ENCODE assay signal across 21 cellular contexts in the genomic region with DNA sequence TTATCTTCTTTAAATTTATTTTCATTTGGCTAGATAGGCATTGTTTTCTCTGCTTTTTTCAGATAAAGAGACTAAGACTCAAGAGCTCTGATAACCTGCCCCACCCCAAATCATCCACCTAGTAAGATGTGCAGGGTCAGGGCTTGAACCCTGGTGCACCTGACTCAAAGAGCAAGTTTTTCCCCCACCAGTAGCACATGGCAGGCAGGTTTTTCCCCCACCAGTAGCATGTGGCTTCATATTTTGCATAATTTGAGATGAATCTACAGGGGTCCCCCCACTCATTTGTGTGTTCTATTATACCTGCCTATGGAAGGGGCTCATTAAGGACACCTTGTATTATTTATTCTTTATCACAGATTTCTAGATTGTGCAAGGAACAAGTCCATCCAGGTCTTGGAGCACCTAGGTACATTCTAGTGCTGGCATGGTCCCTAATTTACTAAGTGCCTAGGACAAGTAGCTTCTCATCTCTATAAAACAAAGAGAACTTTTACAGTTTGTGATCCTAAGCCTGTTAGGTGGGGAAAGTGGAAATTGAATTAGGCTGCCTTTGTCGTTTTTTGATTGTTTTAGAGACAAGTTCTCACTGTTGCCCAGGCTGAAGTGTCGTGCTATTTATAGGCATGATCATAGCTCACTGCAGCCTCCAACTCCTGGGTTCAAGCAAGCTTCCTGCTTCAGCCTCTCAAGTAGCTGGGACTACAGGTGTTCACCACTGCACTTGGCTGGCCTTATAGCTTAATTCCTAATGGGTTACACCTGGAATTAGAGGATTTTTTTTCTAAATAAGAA. TPM values are rescaled to one million over a fixed set of nuclear protein-coding genes. Genes with fewer than 3 reads are reported as not detected.
DNase-seq lines count a peak whose midpoint lies in the region; ATAC-seq, FAIRE-seq and TF ChIP-seq lines count a peak whose summit lies in the region.
"Had no signal": no experiment of that assay in that cellular context is flagged by ENCODE, and none has a peak within 500 bp of the region (broad histone marks: within the 10 kb centered on the region; RNA-seq: fewer than 3 reads in every experiment).

No MANE protein-coding gene starts in this region.

- TF ChIP-seq CTCF in HEK293 (tag by site-specific recombination; IDR thresholded peaks at IDR 0.05), result no peak

- POLR2A ChIA-PET in HEK293 (lab: Yijun Ruan, JAX), result no interaction called here

- H3K4me1 Mint-ChIP-seq in naive B cell, result peaks cover 77 to 98% (median 96%) of the 10 kb centered on the region in 3 donors
- peaks cover 0 to 12% of the 10 kb centered on the region in 2 donors for H3K4me1 Mint-ChIP-seq in immature natural killer cell

- H3K9me3 ChIP-seq in HEK293 (ENCODE audit: control insufficient read depth, insufficient read depth, low read depth, low read length), result no peaks in the 10 kb centered on the region
- H3K9me3 ChIP-seq: ascending aorta, transverse colon had no signal

- CTCF ChIA-PET in HEK293 (lab: Yijun Ruan, JAX), result interaction anchor here (0.6 to 1.7 kb wide), 5 partner anchors 62 to 1448 kb away, joined by 3 to 4 read pairs (median 3); no protein-coding TSS in a partner anchor

- FAIRE-seq in GM12891 (lab: Jason Lieb, UNC), result no peak

- peak overlapping the region; percentile 79 to 97 (median 91) for H3K27ac Mint-ChIP-seq in naive B cell
- no peak overlapping the region for H3K27ac Mint-ChIP-seq in immature natural killer cell
- H3K27ac Mint-ChIP-seq: naive thymus-derived CD4-positive, alpha-beta T cell; T-helper 1 cell treated with Interleukin-12 subunit alpha and Interleukin-12 subunit beta and Interleukin-4 antibody, amounts not matched to agents 30 μg/mL and 1 μg/mL, for 36 hours had no signal

- H3K36me3 ChIP-seq in HEK293 (ENCODE audit: control insufficient read depth in 2 of 2, insufficient read depth in 1 of 2, low read length in 2 of 2), result no peaks in the 10 kb centered on the region
- H3K36me3 ChIP-seq: ascending aorta, heart right ventricle, sigmoid colon, transverse colon had no signal

- no peak for TF ChIP-seq POLR2A in GM12891 (IDR thresholded peaks at IDR 0.05; ENCODE audit: low read depth, low read length)

- ATAC-seq in naive B cell (ENCODE audit: low read depth in 2 of 2) (peak; percentile 44 to 55), GM19324 (IDR thresholded peaks at IDR 0.05; ENCODE audit: low FRiP score, unreplicated experiment) (no peak)
- ATAC-seq: heart right ventricle; naive thymus-derived CD4-positive, alpha-beta T cell had no signal

- H3K4me3 Mint-ChIP-seq in naive B cell (peak overlapping the region; percentile 48 to 94 (median 90)), immature natural killer cell (no peak overlapping the region)
- H3K4me3 Mint-ChIP-seq: naive thymus-derived CD4-positive, alpha-beta T cell; T-helper 1 cell treated with Interleukin-12 subunit alpha and Interleukin-12 subunit beta and Interleukin-4 antibody, amounts not matched to agents 30 μg/mL and 1 μg/mL, for 36 hours had no signal

- H3K36me3 Mint-ChIP-seq in naive B cell (no peaks in the 10 kb centered on the region), immature natural killer cell (no peaks in the 10 kb centered on the region)
- H3K36me3 Mint-ChIP-seq: naive thymus-derived CD4-positive, alpha-beta T cell had no signal

- no peak overlapping the region for H3K4me3 ChIP-seq in HEK293 (ENCODE audit: low read depth, low read length)
- H3K4me3 ChIP-seq: ascending aorta, heart right ventricle, sigmoid colon, transverse colon had no signal

- no peak for DNase-seq in GM12891 (ENCODE audit: insufficient read length, low spot score)
- DNase-seq in NCI-H774 (lab: John Stamatoyannopoulos, UW), result peak; percentile 23
- no peak for DNase-seq in naive B cell
- DNase-seq in DMS 273 treated with DMSO at 0.1 percent for 48 hours (lab: John Stamatoyannopoulos, UW), result no peak
- no peak for DNase-seq in immature natural killer cell
- DNase-seq in HPDE6-E6E7 (ENCODE audit: extremely low spot score), result no peak
- DNase-seq: AML-193; heart right ventricle; IMR-90; naive thymus-derived CD4-positive, alpha-beta T cell; NCI-H1092; NK-92 treated with Interleukin-12 subunit alpha and Interleukin-12 subunit beta, amount 100 ng/mL, for 24 hours; Right ventricle myocardium superior; sigmoid colon; stimulated activated CD4-positive, alpha-beta T cell treated with anti-CD3 and anti-CD28 coated beads, Interleukin-4, amount 100 ng/mL, for 24 hours; transverse colon had no signal

- H3K9me3 Mint-ChIP-seq in naive B cell (no peaks in the 10 kb centered on the region), immature natural killer cell (peaks cover 0 to 2% (median 0%) of the 10 kb centered on the region in 6 donors)
- H3K9me3 Mint-ChIP-seq: T-helper 1 cell treated with Interleukin-12 subunit alpha and Interleukin-12 subunit beta and Interleukin-4 antibody, amounts not matched to agents 30 μg/mL and 1 μg/mL, for 36 hours had no signal

- no peaks in the 10 kb centered on the region for H3K27me3 Mint-ChIP-seq in naive B cell
- peaks cover 0 to 4% (median 0%) of the 10 kb centered on the region in 3 donors for H3K27me3 Mint-ChIP-seq in immature natural killer cell (ENCODE audit: low read depth in 3 of 3)

- no peak overlapping the region for H3K27ac ChIP-seq in HEK293 (ENCODE audit: extremely low read depth, low read depth, low read length)
- H3K27ac ChIP-seq: ascending aorta, heart right ventricle, parathyroid adenoma, sigmoid colon had no signal

- H3K4me1 ChIP-seq in HEK293 (ENCODE audit: control insufficient read depth, insufficient read depth, low read length), result no peaks in the 10 kb centered on the region
- H3K4me1 ChIP-seq: ascending aorta, parathyroid adenoma, sigmoid colon had no signal

TF ChIP-seq in GM12891, 5 proteins besides CTCF, POLR2A, EP300 and RAD21:
- no peak for TF ChIP-seq TAF1 (IDR thresholded peaks at IDR 0.05; ENCODE audit: low read depth, low read length)
- TF ChIP-seq POU2F2 (IDR thresholded peaks at IDR 0.05; ENCODE audit: low read depth, low read length), result peak; percentile 68

TF ChIP-seq in HEK293, 187 proteins besides CTCF, POLR2A, EP300 and RAD21:
- TF ChIP-seq ZNF335 (tag by site-specific recombination; conservative IDR thresholded peaks at IDR 0.05), result no peak
- no peak for TF ChIP-seq ZNF23 (tag by site-specific recombination; IDR thresholded peaks at IDR 0.05; ENCODE audit: borderline replicate concordance)
- no peak for TF ChIP-seq MZF1 (tag by site-specific recombination; IDR thresholded peaks at IDR 0.05; ENCODE audit: borderline replicate concordance)
- peak; percentile 97 for TF ChIP-seq ZNF660 (tag by site-specific recombination; IDR thresholded peaks at IDR 0.05)

RNA-seq across cellular contexts. Expression of gene CTSE, which starts 13.2 kb away (rescaled TPM):
- not detected for polyA plus RNA-seq in GM12891 (2012; ENCODE audit: low read depth, missing spikeins)
- polyA plus RNA-seq in naive B cell (ENCODE audit: low read depth in 6 of 6), result not detected
- not detected for polyA plus RNA-seq in immature natural killer cell
- polyA plus RNA-seq: IMR-90; naive thymus-derived CD4-positive, alpha-beta T cell had no signal

RNA-seq across cellular contexts. Expression of gene RHEX, which starts 16.1 kb away (rescaled TPM):
- 0.24 TPM for polyA plus RNA-seq in GM12891 (2012; ENCODE audit: low read depth, missing spikeins)
- polyA plus RNA-seq in naive B cell (ENCODE audit: low read depth in 6 of 6) (1 to 10 TPM in 2 of 6 donors, under 1 TPM in 4; 0.28 to 5.3 (median 0.60) TPM), immature natural killer cell (1 to 10 TPM in 1 of 3 donors, not detected in 2; 1.0 TPM)
- polyA plus RNA-seq: IMR-90; naive thymus-derived CD4-positive, alpha-beta T cell had no signal

RNA-seq across cellular contexts. Expression of gene RAB7B, which starts 33.7 kb away (rescaled TPM):
- polyA plus RNA-seq in GM12891 (2012; ENCODE audit: low read depth, missing spikeins), result not detected
- polyA plus RNA-seq in naive B cell (ENCODE audit: low read depth in 6 of 6) (not detected), immature natural killer cell (under 1 TPM in 1 of 3 donors, not detected in 2; 0.07 TPM)
- polyA plus RNA-seq: naive thymus-derived CD4-positive, alpha-beta T cell had no signal

Comparison
In these comparisons a context has a peak if more than half of its experiments do, and no peak if none do; other contexts are left out.
1. H3K27ac Mint-ChIP-seq: peak in naive B cell (6 of 6); none in immature natural killer cell (0 of 6).
2. H3K4me3 Mint-ChIP-seq: peak in naive B cell (8 of 8); none in immature natural killer cell (0 of 5).